ENCODE assay signal across 26 cellular contexts in the genomic region with DNA sequence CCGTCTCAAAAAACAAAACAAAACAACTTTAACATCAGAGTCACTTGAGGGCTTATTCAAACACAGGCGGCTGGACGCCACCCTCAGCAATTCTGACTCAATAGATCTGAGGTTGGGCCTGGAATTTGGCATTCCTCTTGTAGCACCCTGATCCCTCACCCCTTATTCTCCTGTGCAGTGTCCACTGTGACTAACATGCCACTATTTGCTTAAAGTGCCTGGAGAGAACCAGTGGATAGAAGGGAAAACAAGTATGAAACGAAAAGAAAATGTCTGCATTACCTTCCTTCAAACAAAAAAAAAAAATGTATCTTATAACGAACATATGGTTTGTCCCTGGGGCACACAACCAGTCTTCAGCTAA.
"Had no signal": no experiment of that assay in that cellular context is flagged by ENCODE, and none has a peak within 500 bp of the region (broad histone marks: within the 10 kb centered on the region; RNA-seq: fewer than 3 reads in every experiment).

No MANE protein-coding gene starts in this region.

- H3K79me2 ChIP-seq: hepatocyte had no signal

- H3K36me3 Mint-ChIP-seq: activated CD8-positive, alpha-beta memory T cell treated with anti-CD3 and anti-CD28 coated beads, Interleukin-2, amount 10 ng/mL, durations not matched to agents 7 days and 5 days; activated naive CD4-positive, alpha-beta T cell treated with anti-CD3 and anti-CD28 coated beads, Interleukin-2, amount 50 U/mL, for 24 hours; brain; stimulated activated memory B cell treated with anti-CD40 and anti-IgM and Interleukin-4, amounts not matched to agents 10 μg/mL and 1 μg/mL and 100 μg/mL, for 72 hours had no signal

- H3K9me3 Mint-ChIP-seq: activated CD8-positive, alpha-beta T cell treated with anti-CD3 and anti-CD28 coated beads for 36 hours; neural crest cell had no signal

- H3K27ac ChIP-seq: hepatocyte, left ventricle myocardium inferior, sigmoid colon, stomach, suprapubic skin, tibial nerve, VCaP had no signal

- ATAC-seq: activated CD8-positive, alpha-beta memory T cell treated with anti-CD3 and anti-CD28 coated beads, Interleukin-2, amount 10 ng/mL, durations not matched to agents 7 days and 5 days; activated CD8-positive, alpha-beta T cell treated with anti-CD3 and anti-CD28 coated beads for 36 hours; esophagus mucosa; naive thymus-derived CD4-positive, alpha-beta T cell; stimulated activated memory B cell treated with anti-CD40 and anti-IgM and Interleukin-4, amounts not matched to agents 10 μg/mL and 1 μg/mL and 100 μg/mL, for 72 hours had no signal

- H3K4me3 ChIP-seq: hepatocyte, left ventricle myocardium inferior, sigmoid colon, stomach, suprapubic skin, tibial nerve had no signal

- H3K27ac Mint-ChIP-seq: activated CD4-positive, alpha-beta T cell treated with anti-CD3 and anti-CD28 coated beads, Interleukin-2, amount 10 ng/mL, durations not matched to agents 7 days and 5 days; activated CD8-positive, alpha-beta memory T cell treated with anti-CD3 and anti-CD28 coated beads, Interleukin-2, amount 10 ng/mL, durations not matched to agents 7 days and 5 days; activated CD8-positive, alpha-beta T cell treated with anti-CD3 and anti-CD28 coated beads for 36 hours; activated naive CD4-positive, alpha-beta T cell treated with anti-CD3 and anti-CD28 coated beads, Interleukin-2, amount 50 U/mL, for 24 hours; brain; naive thymus-derived CD4-positive, alpha-beta T cell; stimulated activated memory B cell treated with anti-CD40 and anti-IgM and Interleukin-4, amounts not matched to agents 10 μg/mL and 1 μg/mL and 100 μg/mL, for 72 hours had no signal

- H3K36me3 ChIP-seq: left ventricle myocardium inferior, sigmoid colon, stomach, suprapubic skin, tibial nerve had no signal

- DNase-seq: activated CD4-positive, alpha-beta T cell treated with anti-CD3 and anti-CD28 coated beads, Interleukin-2, amount 10 ng/mL, durations not matched to agents 7 days and 5 days; activated CD4-positive, CD25-positive, alpha-beta regulatory T cell treated with anti-CD3 and anti-CD28 coated beads, Interleukin-2, amount 50 U/mL, for 72 hours; activated CD8-positive, alpha-beta memory T cell treated with anti-CD3 and anti-CD28 coated beads, Interleukin-2, amount 10 ng/mL, durations not matched to agents 7 days and 5 days; activated CD8-positive, alpha-beta T cell treated with anti-CD3 and anti-CD28 coated beads for 36 hours; activated effector memory CD4-positive, alpha-beta T cell treated with anti-CD3 and anti-CD28 coated beads, Interleukin-2, amount 50 U/mL, for 16 hours; activated T-cell treated with anti-CD3 and anti-CD28 coated beads for 4 hours; anterior cingulate cortex; central memory CD4-positive, alpha-beta T cell; dermis blood vessel endothelial cell; effector CD8-positive, alpha-beta T cell; foreskin melanocyte; glutamatergic neuron; left ventricle myocardium inferior; naive thymus-derived CD4-positive, alpha-beta T cell; sigmoid colon; stimulated activated CD4-positive, alpha-beta T cell treated with anti-CD3 and anti-CD28 coated beads, Interleukin-15, amount 100 ng/mL, for 24 hours; stomach had no signal

- H2AFZ ChIP-seq: hepatocyte had no signal

- H3K4me3 Mint-ChIP-seq: activated CD4-positive, alpha-beta T cell treated with anti-CD3 and anti-CD28 coated beads, Interleukin-2, amount 10 ng/mL, durations not matched to agents 7 days and 5 days; activated CD8-positive, alpha-beta memory T cell treated with anti-CD3 and anti-CD28 coated beads, Interleukin-2, amount 10 ng/mL, durations not matched to agents 7 days and 5 days; activated CD8-positive, alpha-beta T cell treated with anti-CD3 and anti-CD28 coated beads for 36 hours; activated naive CD4-positive, alpha-beta T cell treated with anti-CD3 and anti-CD28 coated beads, Interleukin-2, amount 50 U/mL, for 24 hours; naive thymus-derived CD4-positive, alpha-beta T cell; neural crest cell; stimulated activated memory B cell treated with anti-CD40 and anti-IgM and Interleukin-4, amounts not matched to agents 10 μg/mL and 1 μg/mL and 100 μg/mL, for 72 hours had no signal

- H3K4me1 ChIP-seq: left ventricle myocardium inferior, sigmoid colon, stomach, suprapubic skin, tibial nerve had no signal

- H3K4me1 Mint-ChIP-seq: activated CD4-positive, alpha-beta T cell treated with anti-CD3 and anti-CD28 coated beads, Interleukin-2, amount 10 ng/mL, durations not matched to agents 7 days and 5 days; activated CD8-positive, alpha-beta memory T cell treated with anti-CD3 and anti-CD28 coated beads, Interleukin-2, amount 10 ng/mL, durations not matched to agents 7 days and 5 days; activated naive CD4-positive, alpha-beta T cell treated with anti-CD3 and anti-CD28 coated beads, Interleukin-2, amount 50 U/mL, for 24 hours; naive thymus-derived CD4-positive, alpha-beta T cell; stimulated activated memory B cell treated with anti-CD40 and anti-IgM and Interleukin-4, amounts not matched to agents 10 μg/mL and 1 μg/mL and 100 μg/mL, for 72 hours had no signal
